ENCODE assay signal across 16 cellular contexts in the genomic region with DNA sequence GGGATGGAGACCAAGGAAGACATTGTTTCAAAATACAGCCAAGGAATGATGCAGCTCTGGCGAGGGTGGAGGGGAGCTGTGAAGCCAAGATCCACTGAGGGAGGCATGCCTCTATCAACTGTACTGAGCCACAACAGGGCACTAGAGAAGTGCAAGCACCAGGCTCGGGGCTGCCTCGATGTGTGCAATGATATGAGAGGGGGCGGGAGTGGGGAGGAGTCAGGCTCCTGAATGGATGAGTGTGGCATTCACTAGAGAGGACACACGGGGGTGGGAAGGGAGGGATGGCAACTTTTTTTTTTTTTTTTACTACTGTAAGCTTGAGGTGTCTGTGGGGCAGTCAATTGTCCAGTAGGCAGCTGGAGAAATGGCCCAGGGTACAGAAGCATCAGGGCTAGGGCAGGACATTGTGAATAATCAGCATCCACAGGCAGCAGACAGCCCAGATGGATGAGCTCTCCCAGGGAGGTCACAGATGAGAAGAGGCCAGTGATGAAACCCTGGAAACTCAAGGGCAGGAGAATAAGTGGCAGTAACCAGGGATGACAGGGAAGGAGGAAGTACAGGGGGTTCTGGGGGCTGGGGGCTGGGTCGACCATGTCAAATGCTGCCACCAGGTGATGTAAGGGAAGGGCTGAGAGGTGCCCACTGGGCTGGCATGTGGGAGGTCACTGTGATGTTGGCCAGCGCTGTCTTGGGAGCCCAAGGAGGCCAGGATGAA. TPM values are rescaled to one million over a fixed set of nuclear protein-coding genes. Genes with fewer than 3 reads are reported as not detected.
DNase-seq lines count a peak whose midpoint lies in the region; ATAC-seq and TF ChIP-seq lines count a peak whose summit lies in the region.
"Had no signal": no experiment of that assay in that cellular context is flagged by ENCODE, and none has a peak within 500 bp of the region (broad histone marks: within the 10 kb centered on the region; RNA-seq: fewer than 3 reads in every experiment).

No MANE protein-coding gene starts in this region.

- in situ Hi-C loops in gastrocnemius medialis (cut with MboI; ENCODE audit: low sequenced_read_pairs in 4 of 4), result loop anchor here in 2 of 4 donors (10.0 to 25.0 kb wide), 2 partner anchors 59 to 476 kb away; a partner anchor contains a TSS

- peak overlapping the region; percentile 88 for H3K4me2 ChIP-seq in KMS-11

- no peak overlapping the region for H3K4me3 Mint-ChIP-seq in CD8-positive, alpha-beta T cell
- H3K4me3 Mint-ChIP-seq in activated CD4-positive, alpha-beta memory T cell treated with anti-CD3 and anti-CD28 coated beads, Interleukin-2, amount 10 ng/mL, durations not matched to agents 7 days and 5 days, result no peak overlapping the region
- H3K4me3 Mint-ChIP-seq: CD4-positive, alpha-beta memory T cell; stimulated activated naive CD8-positive, alpha-beta T cell treated with anti-CD3 and anti-CD28 coated beads, Interleukin-15, amount 100 ng/mL, for 72 hours had no signal

- no peak for TF ChIP-seq EP300 in gastroesophageal sphincter (IDR thresholded peaks at IDR 0.05)

- no peaks in the 10 kb centered on the region for H3K36me3 ChIP-seq in CD8-positive, alpha-beta T cell (ENCODE audit: insufficient read depth, low read length)
- H3K36me3 ChIP-seq in KMS-11 (ENCODE audit: insufficient read depth) (no peaks in the 10 kb centered on the region), gastroesophageal sphincter (peaks cover 0 to 45% of the 10 kb centered on the region in 2 donors), gastrocnemius medialis (peaks cover 0 to 17% of the 10 kb centered on the region in 2 donors)
- H3K36me3 ChIP-seq: adrenal gland had no signal

- CTCF ChIA-PET in CD8-positive, alpha-beta T cell (lab: Charles Lee), result interaction anchor here (1.4 to 12.8 kb wide), 3 partner anchors 8 to 21 kb away, joined by 6 to 86 read pairs (median 6); a partner anchor contains a TSS
- CTCF ChIA-PET in activated CD4-positive, alpha-beta memory T cell treated with anti-CD3 and anti-CD28 coated beads, Interleukin-2, amount 10 ng/mL, durations not matched to agents 7 days and 5 days (lab: Charles Lee), result interaction anchor here (0.6 to 2.2 kb wide), 5 partner anchors 13 to 140 kb away, joined by 3 to 9 read pairs (median 5); no protein-coding TSS in a partner anchor

- no peaks in the 10 kb centered on the region for H3K27me3 ChIP-seq in CD8-positive, alpha-beta T cell (ENCODE audit: insufficient read depth, low read length)
- H3K27me3 ChIP-seq in KMS-11 (ENCODE audit: insufficient read depth, low read depth) (no peaks in the 10 kb centered on the region), gastroesophageal sphincter (no peaks in the 10 kb centered on the region), gastrocnemius medialis (no peaks in the 10 kb centered on the region)
- H3K27me3 ChIP-seq: adrenal gland, right lobe of liver had no signal

- no peak overlapping the region for H3K27ac ChIP-seq in CD8-positive, alpha-beta T cell (ENCODE audit: low read depth, low read length)
- H3K27ac ChIP-seq in KMS-11 (peak overlapping the region; percentile 83; the same call in 1 of the 2 replicates), gastroesophageal sphincter (peak overlapping the region in 3 of 4 donors; percentile 88 to 95 (median 89)), gastrocnemius medialis (peak overlapping the region; percentile 5 to 94 (median 90))

- H3K79me2 ChIP-seq in KMS-11 (ENCODE audit: insufficient read depth, low read depth), result peaks cover 7% of the 10 kb centered on the region; the same call in 1 of the 2 replicates

- TF ChIP-seq POLR2A in gastroesophageal sphincter (IDR thresholded peaks at IDR 0.05), result no peak
- no peak for TF ChIP-seq POLR2A in gastrocnemius medialis (IDR thresholded peaks at IDR 0.05)

- POLR2A ChIA-PET in CD8-positive, alpha-beta T cell (lab: Charles Lee), result no interaction called here
- POLR2A ChIA-PET in activated CD4-positive, alpha-beta memory T cell treated with anti-CD3 and anti-CD28 coated beads, Interleukin-2, amount 10 ng/mL, durations not matched to agents 7 days and 5 days (lab: Charles Lee), result interaction anchor here (1.1 kb wide), 1 partner anchor 8 kb away, joined by 6 read pairs; a partner anchor contains a TSS

- intact Hi-C loops in CD8-positive, alpha-beta T cell (cut with DNase I, micrococcal nuclease), result no loop called here
- intact Hi-C loops in gastrocnemius medialis (cut with DNase I; ENCODE audit: low total_unique reads), result no loop called here

- H2AFZ ChIP-seq in KMS-11 (ENCODE audit: low read depth), result no peak overlapping the region

- H3K9ac ChIP-seq in KMS-11, result no peak overlapping the region; the same call in 1 of the 2 replicates

- peak overlapping the region; percentile 25 for H3K27ac Mint-ChIP-seq in CD8-positive, alpha-beta T cell
- H3K27ac Mint-ChIP-seq in activated CD4-positive, alpha-beta memory T cell treated with anti-CD3 and anti-CD28 coated beads, Interleukin-2, amount 10 ng/mL, durations not matched to agents 7 days and 5 days, result no peak overlapping the region

- no peak for ATAC-seq in CD8-positive, alpha-beta T cell
- no peak for ATAC-seq in gastroesophageal sphincter
- ATAC-seq in gastrocnemius medialis, result no peak
- ATAC-seq in GM18511 (IDR thresholded peaks at IDR 0.05; ENCODE audit: unreplicated experiment), result no peak
- ATAC-seq: right lobe of liver; stimulated activated naive CD8-positive, alpha-beta T cell treated with anti-CD3 and anti-CD28 coated beads, Interleukin-15, amount 100 ng/mL, for 72 hours had no signal

- peaks cover 46% of the 10 kb centered on the region for H3K4me1 ChIP-seq in CD8-positive, alpha-beta T cell (ENCODE audit: insufficient read depth, low read length)
- H3K4me1 ChIP-seq in KMS-11 (ENCODE audit: low read depth, poor library complexity, severe bottlenecking), result peaks cover 95% of the 10 kb centered on the region
- H3K4me1 ChIP-seq in gastroesophageal sphincter, result peaks cover 4 to 99% (median 71%) of the 10 kb centered on the region in 3 donors
- peaks cover 66 to 94% of the 10 kb centered on the region in 2 donors for H3K4me1 ChIP-seq in gastrocnemius medialis

- H3K4me3 ChIP-seq in CD8-positive, alpha-beta T cell (ENCODE audit: low read depth, low read length), result no peak overlapping the region
- no peak overlapping the region for H3K4me3 ChIP-seq in KMS-11 (IDR thresholded peaks at IDR 0.05; ENCODE audit: insufficient read depth, low read depth, low read length)
- no peak overlapping the region for H3K4me3 ChIP-seq in gastroesophageal sphincter
- no peak overlapping the region for H3K4me3 ChIP-seq in gastrocnemius medialis
- H3K4me3 ChIP-seq: adrenal gland, coronary artery, right lobe of liver had no signal

- H3K27me3 Mint-ChIP-seq in CD8-positive, alpha-beta T cell (ENCODE audit: low read depth), result no peaks in the 10 kb centered on the region
- no peaks in the 10 kb centered on the region for H3K27me3 Mint-ChIP-seq in activated CD4-positive, alpha-beta memory T cell treated with anti-CD3 and anti-CD28 coated beads, Interleukin-2, amount 10 ng/mL, durations not matched to agents 7 days and 5 days
- H3K27me3 Mint-ChIP-seq: CD4-positive, alpha-beta memory T cell; stimulated activated naive CD8-positive, alpha-beta T cell treated with anti-CD3 and anti-CD28 coated beads, Interleukin-15, amount 100 ng/mL, for 72 hours had no signal

- peak in 1 of 7 experiments; percentile 7 for DNase-seq in CD8-positive, alpha-beta T cell
- DNase-seq in gastrocnemius medialis (no peak), NCI-H2081 (lab: John Stamatoyannopoulos, UW) (no peak), NCI-H345 (lab: John Stamatoyannopoulos, UW) (no peak)
- no peak for DNase-seq in activated CD4-positive, alpha-beta memory T cell treated with anti-CD3 and anti-CD28 coated beads, Interleukin-2, amount 10 ng/mL, durations not matched to agents 7 days and 5 days
- DNase-seq: CD4-positive, alpha-beta memory T cell; Karpas-422; NCI-H1694 treated with DMSO at 0.1 percent for 48 hours; NCI-H748 treated with DMSO at 0.1 percent for 48 hours; stimulated activated naive CD8-positive, alpha-beta T cell treated with anti-CD3 and anti-CD28 coated beads, Interleukin-15, amount 100 ng/mL, for 72 hours had no signal

- no peaks in the 10 kb centered on the region for H4K20me1 ChIP-seq in KMS-11 (ENCODE audit: insufficient read depth)

- H3K9me3 Mint-ChIP-seq in CD8-positive, alpha-beta T cell, result no peaks in the 10 kb centered on the region
- no peaks in the 10 kb centered on the region for H3K9me3 Mint-ChIP-seq in activated CD4-positive, alpha-beta memory T cell treated with anti-CD3 and anti-CD28 coated beads, Interleukin-2, amount 10 ng/mL, durations not matched to agents 7 days and 5 days
- H3K9me3 Mint-ChIP-seq: CD4-positive, alpha-beta memory T cell; stimulated activated naive CD8-positive, alpha-beta T cell treated with anti-CD3 and anti-CD28 coated beads, Interleukin-15, amount 100 ng/mL, for 72 hours had no signal

- H3K36me3 Mint-ChIP-seq in CD8-positive, alpha-beta T cell, result peaks cover 43% of the 10 kb centered on the region
- no peaks in the 10 kb centered on the region for H3K36me3 Mint-ChIP-seq in activated CD4-positive, alpha-beta memory T cell treated with anti-CD3 and anti-CD28 coated beads, Interleukin-2, amount 10 ng/mL, durations not matched to agents 7 days and 5 days (ENCODE audit: low read depth)

- TF ChIP-seq CTCF in CD8-positive, alpha-beta T cell (IDR thresholded peaks at IDR 0.05), result no peak
- no peak for TF ChIP-seq CTCF in KMS-11 (conservative IDR thresholded peaks at IDR 0.05; ENCODE audit: low read depth, low read length)
- no peak for TF ChIP-seq CTCF in gastroesophageal sphincter (IDR thresholded peaks at IDR 0.05)
- TF ChIP-seq CTCF in gastrocnemius medialis (IDR thresholded peaks at IDR 0.05 in 4 of 5, conservative IDR thresholded peaks at IDR 0.05 in 1 of 5), result no peak

- WGBS in gastroesophageal sphincter (ENCODE audit: low coverage in 1 of 2), 2 donors, result 35 to 63% methylated on average over 6 to 7 of the region's 7 CpGs

- H3K4me1 Mint-ChIP-seq in CD8-positive, alpha-beta T cell (ENCODE audit: low read depth), result peaks cover 31% of the 10 kb centered on the region
- peaks cover 34% of the 10 kb centered on the region for H3K4me1 Mint-ChIP-seq in activated CD4-positive, alpha-beta memory T cell treated with anti-CD3 and anti-CD28 coated beads, Interleukin-2, amount 10 ng/mL, durations not matched to agents 7 days and 5 days

- H3K9me3 ChIP-seq in CD8-positive, alpha-beta T cell (ENCODE audit: low read length), result no peaks in the 10 kb centered on the region
- H3K9me3 ChIP-seq in gastroesophageal sphincter, result no peaks in the 10 kb centered on the region
- no peaks in the 10 kb centered on the region for H3K9me3 ChIP-seq in gastrocnemius medialis
- H3K9me3 ChIP-seq: adrenal gland, right lobe of liver had no signal

RNA-seq across cellular contexts. Expression of a gene that starts 5.9 kb away (rescaled TPM):
- total RNA-seq in CD8-positive, alpha-beta T cell, result 1 to 10 TPM; 2.5 to 4.8 TPM
- 10 to 100 TPM in 3 of 4 donors, 1 to 10 TPM in 1; 8.1 to 21.7 (median 13.7) TPM for total RNA-seq in gastroesophageal sphincter
- total RNA-seq in gastrocnemius medialis, result 10 to 100 TPM; 15.2 to 28.8 (median 16.9) TPM
- 1 to 10 TPM; 7.1 to 8.5 TPM for total RNA-seq in activated CD4-positive, alpha-beta memory T cell treated with anti-CD3 and anti-CD28 coated beads, Interleukin-2, amount 10 ng/mL, durations not matched to agents 7 days and 5 days

RNA-seq across cellular contexts. Expression of a gene that starts 8.3 kb away (rescaled TPM):
- total RNA-seq in CD8-positive, alpha-beta T cell, result 10 to 100 TPM; 29.2 to 29.6 TPM
- total RNA-seq in gastroesophageal sphincter, result 10 to 100 TPM; 24.1 to 75.1 (median 52.1) TPM
- 10 to 100 TPM; 17.3 to 42.1 (median 21.2) TPM for total RNA-seq in gastrocnemius medialis
- total RNA-seq in activated CD4-positive, alpha-beta memory T cell treated with anti-CD3 and anti-CD28 coated beads, Interleukin-2, amount 10 ng/mL, durations not matched to agents 7 days and 5 days, result 100 to 1,000 TPM; 133 to 138 TPM

RNA-seq across cellular contexts. Expression of a gene that starts 60.0 kb away (rescaled TPM):
- total RNA-seq in CD8-positive, alpha-beta T cell, result 1 to 10 TPM; 1.1 to 2.2 TPM
- total RNA-seq in gastroesophageal sphincter (10 to 100 TPM; 22.9 to 63.0 (median 34.5) TPM), gastrocnemius medialis (10 to 100 TPM in 1 of 4 donors, 1 to 10 TPM in 3; 4.9 to 11.2 (median 5.7) TPM)
- total RNA-seq in activated CD4-positive, alpha-beta memory T cell treated with anti-CD3 and anti-CD28 coated beads, Interleukin-2, amount 10 ng/mL, durations not matched to agents 7 days and 5 days, result 10 to 100 TPM in 1 of 2 experiments, 1 to 10 TPM in 1; 9.1 to 10.9 TPM
